20 cellular contexts compared by ENCODE assay signal in genomic region chr6:113039013-113039412, GRCh38.
"Had no signal": no experiment of that assay in that cellular context is flagged by ENCODE, and none has a peak within 500 bp of the region (broad histone marks: within the 10 kb centered on the region; RNA-seq: fewer than 3 reads in every experiment).

No MANE protein-coding gene starts in this region.

- H3K27me3 ChIP-seq: adrenal gland, breast epithelium, foreskin keratinocyte, stomach, suprapubic skin, tibial nerve, uterus had no signal

- H3K4me1 ChIP-seq: adrenal gland, breast epithelium, foreskin keratinocyte, lower lobe of right lung, stomach, suprapubic skin, tibial nerve, uterus had no signal

- H3K9me3 ChIP-seq: adrenal gland, breast epithelium, lower lobe of right lung, stomach, suprapubic skin, tibial nerve, uterus had no signal

- DNase-seq: activated CD4-positive, alpha-beta T cell treated with anti-CD3 and anti-CD28 coated beads, Interleukin-2, amount 10 ng/mL, durations not matched to agents 7 days and 5 days; activated CD4-positive, CD25-positive, alpha-beta regulatory T cell treated with anti-CD3 and anti-CD28 coated beads, Interleukin-2, amount 50 U/mL, for 72 hours; activated CD8-positive, alpha-beta T cell treated with anti-CD3 and anti-CD28 coated beads for 36 hours; activated gamma-delta T cell treated with Interleukin-2 at 50 U/mL for 16 hours; activated T-cell treated with anti-CD3 and anti-CD28 coated beads, Interleukin-2, amount 50 U/mL, for 1 hour; adrenal gland; foreskin keratinocyte; lower lobe of right lung; naive B cell; small intestine; stimulated activated CD4-positive, alpha-beta T cell treated with anti-CD3 and anti-CD28 coated beads, Interleukin-15, amount 100 ng/mL, for 24 hours; stomach; T-helper 9 cell; uterus had no signal

- H3K4me3 ChIP-seq: adrenal gland, breast epithelium, coronary artery, lower lobe of right lung, stomach, suprapubic skin, tibial nerve, uterus had no signal

- H3K36me3 ChIP-seq: adrenal gland, breast epithelium, lower lobe of right lung, stomach, suprapubic skin, tibial nerve, uterus had no signal

- H3K27ac ChIP-seq: adrenal gland, breast epithelium, coronary artery, epithelial cell of prostate, foreskin keratinocyte, lower lobe of right lung, stomach, suprapubic skin, tibial nerve, uterus, VCaP had no signal
